ENCODE assay signal across 26 cellular contexts in the genomic region with DNA sequence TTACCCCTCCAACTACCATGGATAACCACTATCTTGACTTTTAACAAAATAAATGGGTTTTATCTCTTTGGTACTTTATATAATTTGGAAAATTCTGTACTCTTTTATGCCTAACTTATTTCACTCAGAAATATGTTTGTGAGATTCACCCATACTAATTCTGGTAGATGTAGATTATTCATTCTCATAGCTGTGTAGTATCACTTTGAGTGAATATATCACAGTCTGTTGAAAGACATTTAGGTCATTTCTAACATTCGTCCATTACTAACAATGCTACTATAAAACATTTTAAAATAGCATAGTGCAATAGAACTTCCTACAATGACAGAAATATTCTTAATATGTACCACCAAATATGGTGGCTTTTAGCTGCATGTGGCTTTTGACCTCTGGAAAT.
"Had no signal": no experiment of that assay in that cellular context is flagged by ENCODE, and none has a peak within 500 bp of the region (broad histone marks: within the 10 kb centered on the region; RNA-seq: fewer than 3 reads in every experiment).

No MANE protein-coding gene starts in this region.

- ATAC-seq: stimulated activated effector memory CD8-positive, alpha-beta T cell treated with anti-CD3 and anti-CD28 coated beads, Interleukin-12 subunit alpha, Interleukin-12 subunit beta, amount 100 ng/mL, for 72 hours; stimulated activated memory B cell treated with anti-CD40 and anti-IgM and Interleukin-4, amounts not matched to agents 10 μg/mL and 1 μg/mL and 100 μg/mL, for 72 hours; stimulated activated naive B cell treated with anti-CD40 and anti-IgM and Interleukin-4, amounts not matched to agents 10 μg/mL and 1 μg/mL and 100 μg/mL, for 72 hours; stimulated activated naive CD8-positive, alpha-beta T cell treated with anti-CD3 and anti-CD28 coated beads, Interleukin-15, amount 100 ng/mL, for 72 hours; stimulated activated naive CD8-positive, alpha-beta T cell treated with anti-CD3 and anti-CD28 coated beads, Interleukin-15, Interleukin-2, amounts not matched to agents 100 U/mL and 50 U/mL, for 24 hours; upper lobe of right lung had no signal

- H3K36me3 ChIP-seq: stomach, suprapubic skin, thoracic aorta, thyroid gland, transverse colon, upper lobe of left lung, upper lobe of right lung, uterus, vagina had no signal

- H3K4me3 ChIP-seq: stomach, suprapubic skin, testis, thoracic aorta, thyroid gland, tibial artery, tibial nerve, transverse colon, upper lobe of left lung, upper lobe of right lung, uterus, vagina had no signal

- FAIRE-seq: urothelium cell line had no signal

- DNase-seq: stimulated activated CD4-positive, alpha-beta T cell treated with anti-CD3 and anti-CD28 coated beads, Interleukin-2, amount 100 ng/mL, for 48 hours; stimulated activated CD4-positive, alpha-beta T cell treated with anti-CD3 and anti-CD28 coated beads, Interleukin-4, amount 100 ng/mL, for 1 hour; stimulated activated CD4-positive, alpha-beta T cell treated with anti-CD3 and anti-CD28 coated beads, Interleukin-4, amount 100 ng/mL, for 24 hours; stimulated activated CD4-positive, alpha-beta T cell treated with anti-CD3 and anti-CD28 coated beads, Interleukin-4, amount 100 ng/mL, for 4 hours; stimulated activated CD8-positive, alpha-beta memory T cell treated with anti-CD3 and anti-CD28 coated beads, Interleukin-4, amount 100 ng/mL, for 48 hours; stimulated activated naive B cell treated with anti-CD40 and anti-IgM and Interleukin-4, amounts not matched to agents 10 μg/mL and 1 μg/mL and 100 μg/mL, for 72 hours; stimulated activated naive CD4-positive, alpha-beta T cell; stimulated activated naive CD4-positive, alpha-beta T cell treated with Interleukin-2 at 50 U/mL for 16 hours; stimulated activated naive CD8-positive, alpha-beta T cell treated with anti-CD3 and anti-CD28 coated beads, Interleukin-15, amount 100 ng/mL, for 72 hours; stimulated activated naive CD8-positive, alpha-beta T cell treated with anti-CD3 and anti-CD28 coated beads, Interleukin-15, Interleukin-2, amounts not matched to agents 100 U/mL and 50 U/mL, for 24 hours; stomach; substantia nigra; testis; thyroid gland; tibial artery; transverse colon; upper lobe of left lung; upper lobe of right lung; uterus had no signal

- H3K9me3 ChIP-seq: stomach, suprapubic skin, testis, thoracic aorta, thyroid gland, tibial artery, tibial nerve, transverse colon, upper lobe of left lung, upper lobe of right lung, uterus, vagina had no signal

- H3K27me3 ChIP-seq: stomach, suprapubic skin, testis, thyroid gland, tibial artery, tibial nerve, transverse colon, upper lobe of left lung, upper lobe of right lung, uterus, vagina had no signal

- H3K4me1 ChIP-seq: suprapubic skin, testis, thyroid gland, tibial nerve, transverse colon, upper lobe of left lung, upper lobe of right lung, uterus, vagina had no signal

- H3K27ac ChIP-seq: stomach, suprapubic skin, testis, thoracic aorta, thyroid gland, tibial artery, tibial nerve, transverse colon, upper lobe of left lung, upper lobe of right lung, uterus, vagina had no signal
